ENCODE assay signal across 9 cellular contexts in genomic region chr10:103968441-103969391, GRCh38. TPM values are rescaled to one million over a fixed set of nuclear protein-coding genes. Genes with fewer than 3 reads are reported as not detected.
DNase-seq lines count a peak whose midpoint lies in the region; ATAC-seq and TF ChIP-seq lines count a peak whose summit lies in the region.
"Had no signal": no experiment of that assay in that cellular context is flagged by ENCODE, and none has a peak within 500 bp of the region (broad histone marks: within the 10 kb centered on the region; RNA-seq: fewer than 3 reads in every experiment).

No MANE protein-coding gene starts in this region.

- ATAC-seq in activated CD8-positive, alpha-beta memory T cell treated with anti-CD3 and anti-CD28 coated beads, Interleukin-2, amount 10 ng/mL, durations not matched to agents 7 days and 5 days, result no peak
- peak; percentile 5 for ATAC-seq in left colon

- H3K4me3 Mint-ChIP-seq in activated CD8-positive, alpha-beta memory T cell treated with anti-CD3 and anti-CD28 coated beads, Interleukin-2, amount 10 ng/mL, durations not matched to agents 7 days and 5 days, result peak overlapping the region; percentile 97
- H3K4me3 Mint-ChIP-seq in activated naive CD8-positive, alpha-beta T cell, result peak overlapping the region; percentile 99

- peaks cover 0 to 42% (median 23%) of the 10 kb centered on the region in 4 donors for H3K4me1 ChIP-seq in tibial artery

- H3K4me1 Mint-ChIP-seq in activated CD8-positive, alpha-beta memory T cell treated with anti-CD3 and anti-CD28 coated beads, Interleukin-2, amount 10 ng/mL, durations not matched to agents 7 days and 5 days, result peaks cover 45% of the 10 kb centered on the region
- H3K4me1 Mint-ChIP-seq in activated naive CD8-positive, alpha-beta T cell (ENCODE audit: low read depth), result peaks cover 56% of the 10 kb centered on the region

- DNase-seq in activated CD8-positive, alpha-beta memory T cell treated with anti-CD3 and anti-CD28 coated beads, Interleukin-2, amount 10 ng/mL, durations not matched to agents 7 days and 5 days, result no peak
- no peak for DNase-seq in activated CD8-positive, alpha-beta memory T cell treated with anti-CD3 and anti-CD28 coated beads, Interleukin-2, amount 50 U/mL, for 48 hours
- DNase-seq in left colon (no peak), tibial artery (no peak), SKM-1 (lab: John Stamatoyannopoulos, UW; ENCODE audit: unreplicated experiment) (no peak), AG08395 (ENCODE audit: low spot score) (no peak), SIG-M5 (lab: John Stamatoyannopoulos, UW) (no peak)
- DNase-seq: T1000 had no signal

- H3K27me3 Mint-ChIP-seq in activated CD8-positive, alpha-beta memory T cell treated with anti-CD3 and anti-CD28 coated beads, Interleukin-2, amount 10 ng/mL, durations not matched to agents 7 days and 5 days, result no peaks in the 10 kb centered on the region
- no peaks in the 10 kb centered on the region for H3K27me3 Mint-ChIP-seq in activated naive CD8-positive, alpha-beta T cell

- intact Hi-C loops in left colon (cut with DNase I, micrococcal nuclease), result loop anchor here in 1 of 2 donors (10.0 kb wide), 1 partner anchor 74 kb away; no protein-coding TSS in a partner anchor
- intact Hi-C loops in tibial artery (cut with DNase I; ENCODE audit: low total_unique reads), result loop anchor here (10.0 kb wide), 1 partner anchor 156 kb away; the partner anchor contains the start of gene SFR1

- H3K9me3 Mint-ChIP-seq in activated CD8-positive, alpha-beta memory T cell treated with anti-CD3 and anti-CD28 coated beads, Interleukin-2, amount 10 ng/mL, durations not matched to agents 7 days and 5 days (ENCODE audit: low read depth), result no peaks in the 10 kb centered on the region
- H3K9me3 Mint-ChIP-seq in activated naive CD8-positive, alpha-beta T cell (ENCODE audit: low read depth), result no peaks in the 10 kb centered on the region

- peaks cover 12% of the 10 kb centered on the region for H3K36me3 Mint-ChIP-seq in activated CD8-positive, alpha-beta memory T cell treated with anti-CD3 and anti-CD28 coated beads, Interleukin-2, amount 10 ng/mL, durations not matched to agents 7 days and 5 days
- H3K36me3 Mint-ChIP-seq in activated naive CD8-positive, alpha-beta T cell, result no peaks in the 10 kb centered on the region

- peak overlapping the region; percentile 87 for H3K27ac Mint-ChIP-seq in activated CD8-positive, alpha-beta memory T cell treated with anti-CD3 and anti-CD28 coated beads, Interleukin-2, amount 10 ng/mL, durations not matched to agents 7 days and 5 days
- peak overlapping the region; percentile 94 for H3K27ac Mint-ChIP-seq in activated naive CD8-positive, alpha-beta T cell

- CTCF ChIA-PET in activated CD8-positive, alpha-beta memory T cell treated with anti-CD3 and anti-CD28 coated beads, Interleukin-2, amount 10 ng/mL, durations not matched to agents 7 days and 5 days (lab: Charles Lee), result interaction anchor here (0.7 to 3.0 kb wide), 10 partner anchors 11 to 155 kb away, joined by 3 to 12 read pairs (median 5); partner anchors contain the start of gene SFR1

- H3K9me3 ChIP-seq in tibial artery, result no peaks in the 10 kb centered on the region

- H3K27ac ChIP-seq in tibial artery, result peak overlapping the region in 1 of 2 donors; percentile 97

- TF ChIP-seq CTCF in tibial artery (IDR thresholded peaks at IDR 0.05), result no peak

- H3K4me3 ChIP-seq in tibial artery, result peak overlapping the region; percentile 96 to 98

- no peaks in the 10 kb centered on the region for H3K36me3 ChIP-seq in tibial artery

- no peaks in the 10 kb centered on the region for H3K27me3 ChIP-seq in tibial artery

RNA-seq across cellular contexts. Expression of gene SLK, which starts 1.8 kb away (rescaled TPM):
- 10 to 100 TPM; 31.2 to 32.6 TPM for total RNA-seq in activated CD8-positive, alpha-beta memory T cell treated with anti-CD3 and anti-CD28 coated beads, Interleukin-2, amount 10 ng/mL, durations not matched to agents 7 days and 5 days
- 10 to 100 TPM; 42.1 to 53.9 TPM for total RNA-seq in left colon

RNA-seq across cellular contexts. Expression of gene STN1, which starts 50.7 kb away (rescaled TPM):
- total RNA-seq in activated CD8-positive, alpha-beta memory T cell treated with anti-CD3 and anti-CD28 coated beads, Interleukin-2, amount 10 ng/mL, durations not matched to agents 7 days and 5 days, result 10 to 100 TPM; 37.5 to 52.0 TPM
- 10 to 100 TPM; 24.4 to 25.7 TPM for total RNA-seq in left colon
